In the genomic region with DNA sequence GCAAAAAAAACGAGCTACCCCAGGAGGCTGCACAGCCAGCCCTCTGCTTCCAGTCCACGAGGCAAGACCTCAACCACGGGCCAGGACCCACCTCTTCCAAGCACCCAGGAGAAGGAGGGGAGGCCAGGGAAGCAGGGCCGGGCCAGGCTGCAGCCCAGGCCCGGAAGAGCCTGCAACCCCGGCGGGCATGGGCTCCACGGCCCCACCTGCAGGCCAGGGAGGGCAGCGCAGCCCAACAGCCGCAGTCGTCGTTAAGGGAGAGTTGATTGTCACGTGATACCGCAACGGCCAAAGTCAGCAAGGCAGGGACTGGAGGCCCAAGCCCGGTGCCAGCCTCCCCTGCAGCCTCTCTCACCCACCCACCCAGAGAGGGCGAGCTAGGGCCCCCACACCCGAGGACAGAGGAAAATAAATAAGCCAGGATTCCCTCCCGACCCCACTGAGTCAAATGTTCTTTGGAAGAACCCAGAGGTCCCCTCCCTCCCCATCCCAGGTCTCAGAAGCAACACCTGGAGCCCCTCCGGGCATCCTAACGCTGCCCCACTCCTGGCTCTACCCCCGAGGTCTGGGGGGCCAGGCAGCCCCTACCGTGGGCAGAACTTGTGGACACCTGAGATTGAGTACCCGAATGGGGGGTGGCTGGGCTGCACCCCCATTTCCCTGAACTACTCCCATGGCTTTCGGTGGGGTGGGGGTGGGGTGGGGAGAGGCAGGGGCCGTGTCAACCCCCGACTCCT, we compare ENCODE assay signal across 1 cellular context.
TF ChIP-seq lines count a peak whose summit lies in the region.

No MANE protein-coding gene starts in this region.

TF ChIP-seq in K562, 482 proteins besides CTCF, POLR2A, EP300 and RAD21 (continued from another document and continues in another):
- TF ChIP-seq, protein P1, sequence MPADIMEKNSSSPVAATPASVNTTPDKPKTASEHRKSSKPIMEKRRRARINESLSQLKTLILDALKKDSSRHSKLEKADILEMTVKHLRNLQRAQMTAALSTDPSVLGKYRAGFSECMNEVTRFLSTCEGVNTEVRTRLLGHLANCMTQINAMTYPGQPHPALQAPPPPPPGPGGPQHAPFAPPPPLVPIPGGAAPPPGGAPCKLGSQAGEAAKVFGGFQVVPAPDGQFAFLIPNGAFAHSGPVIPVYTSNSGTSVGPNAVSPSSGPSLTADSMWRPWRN (IDR thresholded peaks at IDR 0.05; ENCODE audit: low read depth), result no peak
- TF ChIP-seq ZNF445 (CRISPR knock-in tag; IDR thresholded peaks at IDR 0.05; ENCODE audit: low read depth) (no peak), C11orf30 (IDR thresholded peaks at IDR 0.05; ENCODE audit: low read depth) (no peak; the same call in 1 of the 2 replicates), BCL6 (CRISPR knock-in tag; IDR thresholded peaks at IDR 0.05) (no peak), ZNF696 (CRISPR knock-in tag; conservative IDR thresholded peaks at IDR 0.05) (no peak), NCOA2 (IDR thresholded peaks at IDR 0.05; ENCODE audit: partially characterized antibody in 2 of 2) (no peak), TARDBP (IDR thresholded peaks at IDR 0.05) (no peak), ZNF699 (CRISPR knock-in tag; IDR thresholded peaks at IDR 0.05; ENCODE audit: insufficient replicate concordance) (no peak), CBX2 (IDR thresholded peaks at IDR 0.05; ENCODE audit: insufficient read depth, low read length, poor library complexity, severe bottlenecking) (no peak), HNRNPLL (IDR thresholded peaks at IDR 0.05; ENCODE audit: low read depth, low read length, poor library complexity, severe bottlenecking) (no peak), KDM1A (IDR thresholded peaks at IDR 0.05) (no peak), SP1 (CRISPR knock-in tag; IDR thresholded peaks at IDR 0.05) (no peak; the same call in 1 of the 2 replicates), KAT8 (IDR thresholded peaks at IDR 0.05; ENCODE audit: low read depth) (no peak), HOXB6 (CRISPR knock-in tag; IDR thresholded peaks at IDR 0.05; ENCODE audit: borderline replicate concordance) (no peak), HLTF (IDR thresholded peaks at IDR 0.05) (no peak), MCM5 (IDR thresholded peaks at IDR 0.05; ENCODE audit: low read depth) (no peak), ZNF766 (CRISPR knock-in tag; conservative IDR thresholded peaks at IDR 0.05) (no peak), STAT5B (CRISPR knock-in tag; IDR thresholded peaks at IDR 0.05) (no peak), KLF16 (IDR thresholded peaks at IDR 0.05) (peak; percentile 69), SPI1 (IDR thresholded peaks at IDR 0.05; ENCODE audit: borderline replicate concordance, low read depth, low read length) (no peak), CREM (IDR thresholded peaks at IDR 0.05; ENCODE audit: low read depth) (peak; percentile 76), ADNP (tag; IDR thresholded peaks at IDR 0.05) (no peak), BACH1 (tag; IDR thresholded peaks at IDR 0.05) (no peak), TAF7 (tag; IDR thresholded peaks at IDR 0.05) (no peak), TBL1XR1 (IDR thresholded peaks at IDR 0.05; ENCODE audit: low read length in 2 of 2) (no peak), JUNB (CRISPR knock-in tag; conservative IDR thresholded peaks at IDR 0.05) (peak; percentile 48; the same call in 1 of the 2 replicates), FOXA3 (CRISPR knock-in tag; conservative IDR thresholded peaks at IDR 0.05 in 1 of 2, IDR thresholded peaks at IDR 0.05 in 1 of 2) (no peak)
- TF ChIP-seq, protein P2, sequence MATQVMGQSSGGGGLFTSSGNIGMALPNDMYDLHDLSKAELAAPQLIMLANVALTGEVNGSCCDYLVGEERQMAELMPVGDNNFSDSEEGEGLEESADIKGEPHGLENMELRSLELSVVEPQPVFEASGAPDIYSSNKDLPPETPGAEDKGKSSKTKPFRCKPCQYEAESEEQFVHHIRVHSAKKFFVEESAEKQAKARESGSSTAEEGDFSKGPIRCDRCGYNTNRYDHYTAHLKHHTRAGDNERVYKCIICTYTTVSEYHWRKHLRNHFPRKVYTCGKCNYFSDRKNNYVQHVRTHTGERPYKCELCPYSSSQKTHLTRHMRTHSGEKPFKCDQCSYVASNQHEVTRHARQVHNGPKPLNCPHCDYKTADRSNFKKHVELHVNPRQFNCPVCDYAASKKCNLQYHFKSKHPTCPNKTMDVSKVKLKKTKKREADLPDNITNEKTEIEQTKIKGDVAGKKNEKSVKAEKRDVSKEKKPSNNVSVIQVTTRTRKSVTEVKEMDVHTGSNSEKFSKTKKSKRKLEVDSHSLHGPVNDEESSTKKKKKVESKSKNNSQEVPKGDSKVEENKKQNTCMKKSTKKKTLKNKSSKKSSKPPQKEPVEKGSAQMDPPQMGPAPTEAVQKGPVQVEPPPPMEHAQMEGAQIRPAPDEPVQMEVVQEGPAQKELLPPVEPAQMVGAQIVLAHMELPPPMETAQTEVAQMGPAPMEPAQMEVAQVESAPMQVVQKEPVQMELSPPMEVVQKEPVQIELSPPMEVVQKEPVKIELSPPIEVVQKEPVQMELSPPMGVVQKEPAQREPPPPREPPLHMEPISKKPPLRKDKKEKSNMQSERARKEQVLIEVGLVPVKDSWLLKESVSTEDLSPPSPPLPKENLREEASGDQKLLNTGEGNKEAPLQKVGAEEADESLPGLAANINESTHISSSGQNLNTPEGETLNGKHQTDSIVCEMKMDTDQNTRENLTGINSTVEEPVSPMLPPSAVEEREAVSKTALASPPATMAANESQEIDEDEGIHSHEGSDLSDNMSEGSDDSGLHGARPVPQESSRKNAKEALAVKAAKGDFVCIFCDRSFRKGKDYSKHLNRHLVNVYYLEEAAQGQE (CRISPR knock-in tag; IDR thresholded peaks at IDR 0.05; ENCODE audit: low read depth), result peak; percentile 73; the same call in 1 of the 2 replicates
- TF ChIP-seq, protein P3, sequence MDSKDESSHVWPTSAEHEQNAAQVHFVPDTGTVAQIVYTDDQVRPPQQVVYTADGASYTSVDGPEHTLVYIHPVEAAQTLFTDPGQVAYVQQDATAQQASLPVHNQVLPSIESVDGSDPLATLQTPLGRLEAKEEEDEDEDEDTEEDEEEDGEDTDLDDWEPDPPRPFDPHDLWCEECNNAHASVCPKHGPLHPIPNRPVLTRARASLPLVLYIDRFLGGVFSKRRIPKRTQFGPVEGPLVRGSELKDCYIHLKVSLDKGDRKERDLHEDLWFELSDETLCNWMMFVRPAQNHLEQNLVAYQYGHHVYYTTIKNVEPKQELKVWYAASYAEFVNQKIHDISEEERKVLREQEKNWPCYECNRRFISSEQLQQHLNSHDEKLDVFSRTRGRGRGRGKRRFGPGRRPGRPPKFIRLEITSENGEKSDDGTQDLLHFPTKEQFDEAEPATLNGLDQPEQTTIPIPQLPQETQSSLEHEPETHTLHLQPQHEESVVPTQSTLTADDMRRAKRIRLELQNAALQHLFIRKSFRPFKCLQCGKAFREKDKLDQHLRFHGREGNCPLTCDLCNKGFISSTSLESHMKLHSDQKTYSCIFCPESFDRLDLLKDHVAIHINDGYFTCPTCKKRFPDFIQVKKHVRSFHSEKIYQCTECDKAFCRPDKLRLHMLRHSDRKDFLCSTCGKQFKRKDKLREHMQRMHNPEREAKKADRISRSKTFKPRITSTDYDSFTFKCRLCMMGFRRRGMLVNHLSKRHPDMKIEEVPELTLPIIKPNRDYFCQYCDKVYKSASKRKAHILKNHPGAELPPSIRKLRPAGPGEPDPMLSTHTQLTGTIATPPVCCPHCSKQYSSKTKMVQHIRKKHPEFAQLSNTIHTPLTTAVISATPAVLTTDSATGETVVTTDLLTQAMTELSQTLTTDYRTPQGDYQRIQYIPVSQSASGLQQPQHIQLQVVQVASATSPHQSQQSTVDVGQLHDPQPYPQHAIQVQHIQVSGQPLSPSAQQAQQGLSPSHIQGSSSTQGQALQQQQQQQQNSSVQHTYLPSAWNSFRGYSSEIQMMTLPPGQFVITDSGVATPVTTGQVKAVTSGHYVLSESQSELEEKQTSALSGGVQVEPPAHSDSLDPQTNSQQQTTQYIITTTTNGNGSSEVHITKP (IDR thresholded peaks at IDR 0.05; ENCODE audit: partially characterized antibody), result no peak
- TF ChIP-seq, protein P4, sequence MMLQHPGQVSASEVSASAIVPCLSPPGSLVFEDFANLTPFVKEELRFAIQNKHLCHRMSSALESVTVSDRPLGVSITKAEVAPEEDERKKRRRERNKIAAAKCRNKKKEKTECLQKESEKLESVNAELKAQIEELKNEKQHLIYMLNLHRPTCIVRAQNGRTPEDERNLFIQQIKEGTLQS (IDR thresholded peaks at IDR 0.05), result no peak
- TF ChIP-seq, protein P4 (CRISPR knock-in tag; conservative IDR thresholded peaks at IDR 0.05), result no peak
- TF ChIP-seq, protein P5, sequence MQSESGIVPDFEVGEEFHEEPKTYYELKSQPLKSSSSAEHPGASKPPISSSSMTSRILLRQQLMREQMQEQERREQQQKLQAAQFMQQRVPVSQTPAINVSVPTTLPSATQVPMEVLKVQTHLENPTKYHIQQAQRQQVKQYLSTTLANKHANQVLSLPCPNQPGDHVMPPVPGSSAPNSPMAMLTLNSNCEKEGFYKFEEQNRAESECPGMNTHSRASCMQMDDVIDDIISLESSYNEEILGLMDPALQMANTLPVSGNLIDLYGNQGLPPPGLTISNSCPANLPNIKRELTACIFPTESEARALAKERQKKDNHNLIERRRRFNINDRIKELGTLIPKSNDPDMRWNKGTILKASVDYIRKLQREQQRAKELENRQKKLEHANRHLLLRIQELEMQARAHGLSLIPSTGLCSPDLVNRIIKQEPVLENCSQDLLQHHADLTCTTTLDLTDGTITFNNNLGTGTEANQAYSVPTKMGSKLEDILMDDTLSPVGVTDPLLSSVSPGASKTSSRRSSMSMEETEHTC (IDR thresholded peaks at IDR 0.05), result peak; percentile 86; the same call in 1 of the 2 replicates
- TF ChIP-seq, protein P6, sequence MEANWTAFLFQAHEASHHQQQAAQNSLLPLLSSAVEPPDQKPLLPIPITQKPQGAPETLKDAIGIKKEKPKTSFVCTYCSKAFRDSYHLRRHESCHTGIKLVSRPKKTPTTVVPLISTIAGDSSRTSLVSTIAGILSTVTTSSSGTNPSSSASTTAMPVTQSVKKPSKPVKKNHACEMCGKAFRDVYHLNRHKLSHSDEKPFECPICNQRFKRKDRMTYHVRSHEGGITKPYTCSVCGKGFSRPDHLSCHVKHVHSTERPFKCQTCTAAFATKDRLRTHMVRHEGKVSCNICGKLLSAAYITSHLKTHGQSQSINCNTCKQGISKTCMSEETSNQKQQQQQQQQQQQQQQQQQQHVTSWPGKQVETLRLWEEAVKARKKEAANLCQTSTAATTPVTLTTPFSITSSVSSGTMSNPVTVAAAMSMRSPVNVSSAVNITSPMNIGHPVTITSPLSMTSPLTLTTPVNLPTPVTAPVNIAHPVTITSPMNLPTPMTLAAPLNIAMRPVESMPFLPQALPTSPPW (CRISPR knock-in tag; IDR thresholded peaks at IDR 0.05), result no peak; the same call in 1 of the 2 replicates
- TF ChIP-seq, protein P7, sequence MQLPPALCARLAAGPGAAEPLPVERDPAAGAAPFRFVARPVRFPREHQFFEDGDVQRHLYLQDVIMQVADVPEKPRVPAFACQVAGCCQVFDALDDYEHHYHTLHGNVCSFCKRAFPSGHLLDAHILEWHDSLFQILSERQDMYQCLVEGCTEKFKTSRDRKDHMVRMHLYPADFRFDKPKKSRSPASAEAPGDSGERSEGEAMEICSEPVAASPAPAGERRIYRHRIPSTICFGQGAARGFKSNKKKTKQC (CRISPR knock-in tag; IDR thresholded peaks at IDR 0.05), result no peak
- TF ChIP-seq, protein P8, sequence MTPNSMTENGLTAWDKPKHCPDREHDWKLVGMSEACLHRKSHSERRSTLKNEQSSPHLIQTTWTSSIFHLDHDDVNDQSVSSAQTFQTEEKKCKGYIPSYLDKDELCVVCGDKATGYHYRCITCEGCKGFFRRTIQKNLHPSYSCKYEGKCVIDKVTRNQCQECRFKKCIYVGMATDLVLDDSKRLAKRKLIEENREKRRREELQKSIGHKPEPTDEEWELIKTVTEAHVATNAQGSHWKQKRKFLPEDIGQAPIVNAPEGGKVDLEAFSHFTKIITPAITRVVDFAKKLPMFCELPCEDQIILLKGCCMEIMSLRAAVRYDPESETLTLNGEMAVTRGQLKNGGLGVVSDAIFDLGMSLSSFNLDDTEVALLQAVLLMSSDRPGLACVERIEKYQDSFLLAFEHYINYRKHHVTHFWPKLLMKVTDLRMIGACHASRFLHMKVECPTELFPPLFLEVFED (CRISPR knock-in tag; conservative IDR thresholded peaks at IDR 0.05), result no peak
- TF ChIP-seq, protein P9, sequence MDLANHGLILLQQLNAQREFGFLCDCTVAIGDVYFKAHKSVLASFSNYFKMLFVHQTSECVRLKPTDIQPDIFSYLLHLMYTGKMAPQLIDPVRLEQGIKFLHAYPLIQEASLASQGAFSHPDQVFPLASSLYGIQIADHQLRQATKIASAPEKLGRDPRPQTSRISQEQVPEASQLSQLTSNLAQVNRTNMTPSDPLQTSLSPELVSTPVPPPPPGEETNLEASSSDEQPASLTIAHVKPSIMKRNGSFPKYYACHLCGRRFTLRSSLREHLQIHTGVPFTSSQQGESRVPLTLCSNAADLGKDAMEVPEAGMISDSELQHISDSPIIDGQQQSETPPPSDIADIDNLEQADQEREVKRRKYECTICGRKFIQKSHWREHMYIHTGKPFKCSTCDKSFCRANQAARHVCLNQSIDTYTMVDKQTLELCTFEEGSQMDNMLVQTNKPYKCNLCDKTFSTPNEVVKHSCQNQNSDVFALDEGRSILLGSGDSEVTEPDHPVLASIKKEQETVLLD (IDR thresholded peaks at IDR 0.05), result no peak
- TF ChIP-seq, protein P10, sequence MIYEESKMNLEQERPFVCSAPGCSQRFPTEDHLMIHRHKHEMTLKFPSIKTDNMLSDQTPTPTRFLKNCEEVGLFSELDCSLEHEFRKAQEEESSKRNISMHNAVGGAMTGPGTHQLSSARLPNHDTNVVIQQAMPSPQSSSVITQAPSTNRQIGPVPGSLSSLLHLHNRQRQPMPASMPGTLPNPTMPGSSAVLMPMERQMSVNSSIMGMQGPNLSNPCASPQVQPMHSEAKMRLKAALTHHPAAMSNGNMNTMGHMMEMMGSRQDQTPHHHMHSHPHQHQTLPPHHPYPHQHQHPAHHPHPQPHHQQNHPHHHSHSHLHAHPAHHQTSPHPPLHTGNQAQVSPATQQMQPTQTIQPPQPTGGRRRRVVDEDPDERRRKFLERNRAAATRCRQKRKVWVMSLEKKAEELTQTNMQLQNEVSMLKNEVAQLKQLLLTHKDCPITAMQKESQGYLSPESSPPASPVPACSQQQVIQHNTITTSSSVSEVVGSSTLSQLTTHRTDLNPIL (CRISPR knock-in tag; IDR thresholded peaks at IDR 0.05), result no peak
- TF ChIP-seq, protein P11, sequence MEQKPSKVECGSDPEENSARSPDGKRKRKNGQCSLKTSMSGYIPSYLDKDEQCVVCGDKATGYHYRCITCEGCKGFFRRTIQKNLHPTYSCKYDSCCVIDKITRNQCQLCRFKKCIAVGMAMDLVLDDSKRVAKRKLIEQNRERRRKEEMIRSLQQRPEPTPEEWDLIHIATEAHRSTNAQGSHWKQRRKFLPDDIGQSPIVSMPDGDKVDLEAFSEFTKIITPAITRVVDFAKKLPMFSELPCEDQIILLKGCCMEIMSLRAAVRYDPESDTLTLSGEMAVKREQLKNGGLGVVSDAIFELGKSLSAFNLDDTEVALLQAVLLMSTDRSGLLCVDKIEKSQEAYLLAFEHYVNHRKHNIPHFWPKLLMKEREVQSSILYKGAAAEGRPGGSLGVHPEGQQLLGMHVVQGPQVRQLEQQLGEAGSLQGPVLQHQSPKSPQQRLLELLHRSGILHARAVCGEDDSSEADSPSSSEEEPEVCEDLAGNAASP (IDR thresholded peaks at IDR 0.05), result no peak
